In genomic region chr4:1375051-1375721, GRCh38 we compare ENCODE assay signal across 32 cellular contexts. TPM values are rescaled to one million over a fixed set of nuclear protein-coding genes. Genes with fewer than 3 reads are reported as not detected.
A peak's percentile ranks its signal among the peaks of the same experiment; 100 is the strongest.
DNase-seq lines count a peak whose midpoint lies in the region; ATAC-seq and TF ChIP-seq lines count a peak whose summit lies in the region.
"Had no signal": no experiment of that assay in that cellular context is flagged by ENCODE, and none has a peak within 500 bp of the region (broad histone marks: within the 10 kb centered on the region; RNA-seq: fewer than 3 reads in every experiment).

No MANE protein-coding gene starts in this region.

- H2AK5ac ChIP-seq in neuronal stem cell (ENCODE audit: low read depth, low read length), result no peak overlapping the region

- peaks cover 1% of the 10 kb centered on the region for H3K9me3 Mint-ChIP-seq in glutamatergic neuron (ENCODE audit: unreplicated experiment)
- H3K9me3 Mint-ChIP-seq: activated T-cell treated with anti-CD3 and anti-CD28 coated beads, Interleukin-2, amount 50 U/mL, for 72 hours; CD4-positive, alpha-beta T cell; neural progenitor cell; type B pancreatic cell had no signal

- CTCF ChIA-PET in GM10248 (lab: Yijun Ruan, JAX), result no interaction called here

- no peak overlapping the region for H2AFZ ChIP-seq in neuronal stem cell (ENCODE audit: low read length)
- H2AFZ ChIP-seq: hepatocyte, neural progenitor cell had no signal

- no peak overlapping the region for H4K91ac ChIP-seq in neuronal stem cell (ENCODE audit: low read depth, low read length, poor library complexity)

- H3K79me1 ChIP-seq in neuronal stem cell (ENCODE audit: low read depth, low read length), result no peaks in the 10 kb centered on the region

- peak overlapping the region in 1 of 2 donors; percentile 40 for H3K4me3 ChIP-seq in neuronal stem cell (ENCODE audit: low read length in 2 of 2)
- H3K4me3 ChIP-seq: adrenal gland, gastrocnemius medialis, hepatocyte, K562, neural progenitor cell, psoas muscle, SK-N-MC had no signal

- H3K4me2 ChIP-seq in neuronal stem cell (ENCODE audit: insufficient read depth, low read length, poor library complexity, severe bottlenecking), result no peak overlapping the region
- H3K4me2 ChIP-seq: hepatocyte, neural progenitor cell had no signal

- no peaks in the 10 kb centered on the region for H3K27me3 Mint-ChIP-seq in glutamatergic neuron (ENCODE audit: unreplicated experiment)
- H3K27me3 Mint-ChIP-seq: CD4-positive, alpha-beta T cell; stimulated activated memory B cell treated with anti-CD40 and anti-IgM and Interleukin-4, amounts not matched to agents 10 μg/mL and 1 μg/mL and 100 μg/mL, for 72 hours; type B pancreatic cell had no signal

- no peak overlapping the region for H3K23ac ChIP-seq in neuronal stem cell (ENCODE audit: low read depth, low read length, poor library complexity)

- no peak overlapping the region for H3K18ac ChIP-seq in neuronal stem cell (ENCODE audit: low read length)

- H2BK15ac ChIP-seq in neuronal stem cell (ENCODE audit: low read length), result no peak overlapping the region

- no peak for TF ChIP-seq CTCF in glutamatergic neuron (IDR thresholded peaks at IDR 0.05; ENCODE audit: partially characterized antibody, unreplicated experiment)
- no peak for TF ChIP-seq CTCF in GM13976 (IDR thresholded peaks at IDR 0.05; ENCODE audit: borderline replicate concordance, control extremely low read depth, extremely low read depth, insufficient read depth, missing control alignments)
- TF ChIP-seq CTCF in GM10248 (IDR thresholded peaks at IDR 0.05; ENCODE audit: control extremely low read depth, extremely low read depth, low read depth, missing control alignments), result no peak

- H3K4me3 Mint-ChIP-seq in glutamatergic neuron (ENCODE audit: unreplicated experiment), result no peak overlapping the region
- H3K4me3 Mint-ChIP-seq: activated T-cell treated with anti-CD3 and anti-CD28 coated beads, Interleukin-2, amount 50 U/mL, for 72 hours; CD4-positive, alpha-beta T cell; neural progenitor cell; stimulated activated memory B cell treated with anti-CD40 and anti-IgM and Interleukin-4, amounts not matched to agents 10 μg/mL and 1 μg/mL and 100 μg/mL, for 72 hours; type B pancreatic cell had no signal

- no peak overlapping the region for H3K27ac Mint-ChIP-seq in glutamatergic neuron (ENCODE audit: unreplicated experiment)
- H3K27ac Mint-ChIP-seq: activated T-cell treated with anti-CD3 and anti-CD28 coated beads, Interleukin-2, amount 50 U/mL, for 72 hours; CD4-positive, alpha-beta T cell; neural progenitor cell; stimulated activated memory B cell treated with anti-CD40 and anti-IgM and Interleukin-4, amounts not matched to agents 10 μg/mL and 1 μg/mL and 100 μg/mL, for 72 hours; type B pancreatic cell had no signal

- H2BK12ac ChIP-seq in neuronal stem cell (ENCODE audit: low read length), result peak overlapping the region; percentile 22

- in situ Hi-C loops in GM13976 (cut with MboI; ENCODE audit: low sequenced_read_pairs, unreplicated experiment), result no loop called here

- H3K36me3 ChIP-seq in neuronal stem cell (replicated peaks in 1 of 2; ENCODE audit: control insufficient read depth in 2 of 2, insufficient read depth in 2 of 2, low read length in 2 of 2), result peaks cover 9 to 32% of the 10 kb centered on the region in 2 donors
- H3K36me3 ChIP-seq: neural progenitor cell had no signal

- H3K27ac ChIP-seq in neuronal stem cell (replicated peaks; ENCODE audit: low read length), result no peak overlapping the region
- H3K27ac ChIP-seq: adrenal gland, gastrocnemius medialis, hepatocyte, neural progenitor cell, psoas muscle, SK-N-MC had no signal

- no peaks in the 10 kb centered on the region for H3K27me3 ChIP-seq in neuronal stem cell (ENCODE audit: control insufficient read depth in 3 of 3, insufficient read depth in 3 of 3, low read depth in 1 of 3, low read length in 3 of 3)
- H3K27me3 ChIP-seq: adrenal gland, gastrocnemius medialis, hepatocyte, neural progenitor cell had no signal

- H3K9me3 ChIP-seq in neuronal stem cell (replicated peaks in 1 of 2; ENCODE audit: control insufficient read depth in 2 of 2, insufficient read depth in 1 of 2, low read depth in 1 of 2, low read length in 2 of 2), result peaks cover 0 to 2% of the 10 kb centered on the region in 2 donors
- H3K9me3 ChIP-seq: adrenal gland, gastrocnemius medialis, psoas muscle had no signal

- H3K9ac ChIP-seq in neuronal stem cell (ENCODE audit: low read depth, low read length, poor library complexity), result no peak overlapping the region
- H3K9ac ChIP-seq: neural progenitor cell had no signal

- WGBS in neuronal stem cell (ENCODE audit: extremely low coverage in 2 of 2, insufficient read length in 2 of 2, insufficient replicate concordance in 1 of 2), 2 donors, result no CpG with 5 or more reads among the region's 36 CpGs

- H3K36me3 Mint-ChIP-seq in glutamatergic neuron (ENCODE audit: unreplicated experiment), result peaks cover 20% of the 10 kb centered on the region

- peak overlapping the region; percentile 17 for H4K8ac ChIP-seq in neuronal stem cell (ENCODE audit: low read depth, low read length)

- no peak overlapping the region for H2BK5ac ChIP-seq in neuronal stem cell (ENCODE audit: low read length)

- no peak overlapping the region for H2BK120ac ChIP-seq in neuronal stem cell (ENCODE audit: low read depth, low read length)

- intact Hi-C loops in cardiac septum (cut with DNase I), result no loop called here
- intact Hi-C loops in Right ventricle myocardium inferior (cut with DNase I), result no loop called here

- no peaks in the 10 kb centered on the region for H3K4me1 ChIP-seq in neuronal stem cell (ENCODE audit: control insufficient read depth in 2 of 2, insufficient read depth in 1 of 2, low read depth in 1 of 2, low read length in 2 of 2)
- H3K4me1 ChIP-seq: adrenal gland, gastrocnemius medialis, neural progenitor cell, psoas muscle had no signal

- POLR2A ChIA-PET in GM10248 (lab: Yijun Ruan, JAX), result no interaction called here

- H3K4me1 Mint-ChIP-seq in glutamatergic neuron (ENCODE audit: low read depth, unreplicated experiment), result no peaks in the 10 kb centered on the region
- H3K4me1 Mint-ChIP-seq: stimulated activated memory B cell treated with anti-CD40 and anti-IgM and Interleukin-4, amounts not matched to agents 10 μg/mL and 1 μg/mL and 100 μg/mL, for 72 hours had no signal

- DNase-seq in cardiac septum (ENCODE audit: low spot score) (peak; percentile 66), Right ventricle myocardium inferior (ENCODE audit: missing footprints) (no peak), glutamatergic neuron (peak; percentile 13), neuronal stem cell (ENCODE audit: low spot score) (no peak), HUDEP-2 (lab: John Stamatoyannopoulos, UW; ENCODE audit: unreplicated experiment in 76 of 76) (no peak), GM13976 (ENCODE audit: low spot score) (no peak), GM10248 (ENCODE audit: extremely low spot score) (no peak), amniotic stem cell (lab: John Stamatoyannopoulos, UW) (no peak)
- DNase-seq: activated CD4-positive, alpha-beta T cell treated with anti-CD3 and anti-CD28 coated beads, Interleukin-2, amount 50 U/mL, for 4 hours; activated T-cell treated with anti-CD3 and anti-CD28 coated beads, Interleukin-2, amount 50 U/mL, for 72 hours; DND-41; gastrocnemius medialis; NCI-H1092 treated with DMSO at 0.1 percent for 48 hours; NCI-H187; NCI-H2171; RPMI8226; substantia nigra had no signal

- peak overlapping the region; percentile 71 for H3K14ac ChIP-seq in neuronal stem cell (ENCODE audit: low read length)

- no peak overlapping the region for H3K4ac ChIP-seq in neuronal stem cell (ENCODE audit: low read length)

- ATAC-seq in Right ventricle myocardium inferior, result no peak
- ATAC-seq: activated T-cell treated with anti-CD3 and anti-CD28 coated beads, Interleukin-2, amount 50 U/mL, for 72 hours; gastrocnemius medialis; K562; psoas muscle; stimulated activated memory B cell treated with anti-CD40 and anti-IgM and Interleukin-4, amounts not matched to agents 10 μg/mL and 1 μg/mL and 100 μg/mL, for 72 hours had no signal

RNA-seq across cellular contexts. Expression of gene UVSSA, which starts 28.2 kb away (rescaled TPM):
- total RNA-seq in cardiac septum (10.4 TPM), Right ventricle myocardium inferior (6.5 TPM), glutamatergic neuron (ENCODE audit: unreplicated experiment) (33.9 TPM)
- polyA plus RNA-seq in neuronal stem cell (2013, experiment 1 of 2), result 8.6 TPM
- 8.7 TPM for polyA plus RNA-seq in neuronal stem cell (2013, experiment 2 of 2)

RNA-seq across cellular contexts. Expression of gene NKX1-1, which starts 31.1 kb away (rescaled TPM):
- total RNA-seq in cardiac septum (not detected), Right ventricle myocardium inferior (not detected), glutamatergic neuron (ENCODE audit: unreplicated experiment) (not detected)
- polyA plus RNA-seq in neuronal stem cell (2013, experiment 1 of 2), result not detected
- not detected for polyA plus RNA-seq in neuronal stem cell (2013, experiment 2 of 2)
- total RNA-seq: activated T-cell treated with anti-CD3 and anti-CD28 coated beads, Interleukin-2, amount 50 U/mL, for 72 hours; adrenal gland; CD4-positive, alpha-beta T cell; fibroblast of lung; gastrocnemius medialis; hepatocyte; HT1080; K562; MCF 10A; NCI-H460; OCI-LY7; psoas muscle; skeletal muscle tissue had no signal
- polyA plus RNA-seq: adrenal gland, fibroblast of lung, hepatocyte, K562, psoas muscle had no signal

Comparison
In these comparisons a context has a peak if more than half of its experiments do, and no peak if none do; other contexts are left out.
1. DNase-seq: peak in cardiac septum (single experiment) and glutamatergic neuron (single experiment); none in Right ventricle myocardium inferior (single experiment), neuronal stem cell (single experiment), HUDEP-2 (0 of 76), GM13976 (single experiment), GM10248 (single experiment) and amniotic stem cell (single experiment).